Comparison of ENCODE assay signal across 10 cellular contexts in the genomic region with DNA sequence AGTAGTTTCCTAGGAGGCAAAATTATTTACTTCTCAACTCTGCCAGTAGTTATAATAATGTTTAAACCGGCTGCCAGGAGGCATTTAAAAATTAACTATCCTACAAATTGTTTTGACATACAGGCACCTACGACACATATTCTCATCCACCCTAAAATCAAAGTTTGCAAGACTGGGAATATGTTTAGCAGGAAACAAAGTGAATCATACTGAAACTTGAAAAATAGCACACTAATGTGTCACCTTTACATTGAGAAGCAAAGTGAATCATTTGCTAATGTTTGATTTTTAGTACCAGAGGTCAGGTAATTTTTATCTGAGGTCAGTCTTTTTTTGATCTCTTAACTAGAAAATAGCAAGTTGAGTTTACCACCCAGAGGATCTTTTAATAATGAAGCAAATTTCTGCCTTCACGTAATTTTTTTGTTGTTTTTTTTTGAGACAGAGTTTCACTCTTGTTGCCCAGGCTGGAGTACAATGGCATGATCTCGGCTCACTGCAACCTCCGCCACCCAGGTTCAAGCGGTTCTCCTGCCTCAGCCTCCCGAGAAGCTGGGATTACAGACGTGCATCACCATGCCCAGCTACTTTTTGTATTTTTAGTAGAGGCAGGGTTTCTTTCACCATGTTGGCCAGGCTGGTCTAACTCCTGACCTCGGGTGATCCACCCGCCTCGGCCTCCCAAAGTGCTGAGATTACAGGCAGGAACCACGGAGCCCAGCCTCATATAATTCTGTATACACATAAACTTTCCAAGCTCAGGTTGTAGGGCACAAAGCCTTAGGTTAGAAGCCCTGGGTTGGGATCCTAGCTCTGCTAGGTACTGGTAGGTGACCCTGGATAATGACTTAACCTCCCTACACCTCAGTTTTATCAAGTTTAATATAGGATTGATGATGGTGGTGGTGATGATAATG.
DNase-seq lines count a peak whose midpoint lies in the region; ATAC-seq, FAIRE-seq and TF ChIP-seq lines count a peak whose summit lies in the region.
"Had no signal": no experiment of that assay in that cellular context is flagged by ENCODE, and none has a peak within 500 bp of the region (broad histone marks: within the 10 kb centered on the region; RNA-seq: fewer than 3 reads in every experiment).

No MANE protein-coding gene starts in this region.

- TF ChIP-seq CTCF in RWPE1 (conservative IDR thresholded peaks at IDR 0.05; ENCODE audit: low read depth) (no peak), gastrocnemius medialis (IDR thresholded peaks at IDR 0.05 in 4 of 5, conservative IDR thresholded peaks at IDR 0.05 in 1 of 5) (no peak)

- CTCF ChIA-PET in RWPE1 (lab: Yijun Ruan, JAX) = interaction anchor here (0.9 kb wide), 1 partner anchor 9 kb away, joined by 3 read pairs; no protein-coding TSS in a partner anchor

- H3K27ac ChIP-seq in RWPE1 = peak overlapping the region; percentile 70
- no peak overlapping the region for H3K27ac ChIP-seq in gastrocnemius medialis

- POLR2A ChIA-PET in RWPE1 (lab: Yijun Ruan, JAX; ENCODE audit: low non-redundant PET) = no interaction called here

- H3K9me3 ChIP-seq in gastrocnemius medialis = no peaks in the 10 kb centered on the region

- no peak for DNase-seq in GM12891 (ENCODE audit: insufficient read length, low spot score)
- DNase-seq in HCEC 1CT = peak; percentile 84
- DNase-seq in RWPE1 (ENCODE audit: low spot score) = peak; percentile 89
- no peak for DNase-seq in left colon
- DNase-seq in gastrocnemius medialis = no peak
- DNase-seq in NCI-H748 (lab: John Stamatoyannopoulos, UW; ENCODE audit: unreplicated experiment) = no peak
- no peak for DNase-seq in NCI-H146 (lab: John Stamatoyannopoulos, UW)
- DNase-seq: activated T-cell treated with anti-CD3 and anti-CD28 coated beads, Interleukin-2, amount 50 U/mL, for 48 hours; NCI-H187 treated with DMSO at 0.1 percent for 48 hours had no signal

- no peaks in the 10 kb centered on the region for H3K36me3 ChIP-seq in gastrocnemius medialis

- no peaks in the 10 kb centered on the region for H3K27me3 ChIP-seq in gastrocnemius medialis

- in situ Hi-C loops in gastrocnemius medialis (cut with MboI; ENCODE audit: low sequenced_read_pairs in 4 of 4) = loop anchor here in 1 of 4 donors (25.0 kb wide), 1 partner anchor 91 kb away; no protein-coding TSS in a partner anchor

- TF ChIP-seq POLR2A in GM12891 (IDR thresholded peaks at IDR 0.05; ENCODE audit: low read depth, low read length) = no peak
- TF ChIP-seq POLR2A in gastrocnemius medialis (IDR thresholded peaks at IDR 0.05) = no peak

- no peak overlapping the region for H3K4me3 ChIP-seq in gastrocnemius medialis

- ATAC-seq in left colon (peak; percentile 81), gastrocnemius medialis (no peak), HG03025 (IDR thresholded peaks at IDR 0.05; ENCODE audit: low FRiP score, unreplicated experiment) (no peak)

- peak; percentile 28 for FAIRE-seq in GM12891 (lab: Jason Lieb, UNC)

- peaks cover 0 to 8% of the 10 kb centered on the region in 2 donors for H3K4me1 ChIP-seq in gastrocnemius medialis

- intact Hi-C loops in left colon (cut with DNase I, micrococcal nuclease) (no loop called here), gastrocnemius medialis (cut with DNase I; ENCODE audit: low total_unique reads) (no loop called here)

TF ChIP-seq in GM12891, 5 proteins besides CTCF, POLR2A, EP300 and RAD21:
- TF ChIP-seq POU2F2 (IDR thresholded peaks at IDR 0.05; ENCODE audit: low read depth, low read length) (no peak), PAX5 (IDR thresholded peaks at IDR 0.05; ENCODE audit: insufficient read depth, low read length, severe bottlenecking) (no peak), POLR2AphosphoS5 (IDR thresholded peaks at IDR 0.05; ENCODE audit: low read depth, low read length) (no peak), TAF1 (IDR thresholded peaks at IDR 0.05; ENCODE audit: low read depth, low read length) (no peak), SPI1 (IDR thresholded peaks at IDR 0.05; ENCODE audit: low read depth, low read length) (no peak)

Comparison
In these comparisons a context has a peak if more than half of its experiments do, and no peak if none do; other contexts are left out.
1. DNase-seq: peak in HCEC 1CT (single experiment) and RWPE1 (single experiment); none in GM12891 (single experiment), left colon (0 of 2), gastrocnemius medialis (0 of 2), NCI-H748 (single experiment) and NCI-H146 (single experiment).